Comparison of ENCODE assay signal across 9 cellular contexts in genomic region chr10:104925232-104925851, GRCh38.
DNase-seq lines count a peak whose midpoint lies in the region; ATAC-seq and TF ChIP-seq lines count a peak whose summit lies in the region.
"Had no signal": no experiment of that assay in that cellular context is flagged by ENCODE, and none has a peak within 500 bp of the region (broad histone marks: within the 10 kb centered on the region; RNA-seq: fewer than 3 reads in every experiment).

No MANE protein-coding gene starts in this region.

- DNase-seq in activated gamma-delta T cell treated with Interleukin-2 at 50 U/mL for 16 hours: peak; percentile 7
- DNase-seq in activated gamma-delta T cell (lab: John Stamatoyannopoulos, UW): no peak
- peak; percentile 8 for DNase-seq in SHP77 treated with DMSO at 0.1 percent for 48 hours (lab: John Stamatoyannopoulos, UW)
- DNase-seq in fibroblast of pulmonary artery (ENCODE audit: low read depth): peak; percentile 19
- DNase-seq in renal cortical epithelial cell (ENCODE audit: low read depth): peak; percentile 50
- no peak for DNase-seq in activated CD4-positive, CD25-positive, alpha-beta regulatory T cell treated with anti-CD3 and anti-CD28 coated beads, Interleukin-2, amount 50 U/mL, for 72 hours
- DNase-seq: activated naive CD8-positive, alpha-beta T cell treated with anti-CD3 and anti-CD28 coated beads, Interleukin-2, amount 10 ng/mL, durations not matched to agents 7 days and 5 days had no signal

- no peak overlapping the region for H3K4me3 ChIP-seq in fibroblast of pulmonary artery (replicated peaks; ENCODE audit: low read depth, low read length)

- ATAC-seq in HG03159 (IDR thresholded peaks at IDR 0.05; ENCODE audit: unreplicated experiment): peak; percentile 48
- no peak for ATAC-seq in GM19397 (IDR thresholded peaks at IDR 0.05; ENCODE audit: unreplicated experiment)

- TF ChIP-seq CTCF in fibroblast of pulmonary artery (IDR thresholded peaks at IDR 0.05; ENCODE audit: low read length, missing control alignments): peak; percentile 37

Comparison
In these comparisons a context has a peak if more than half of its experiments do, and no peak if none do; other contexts are left out.
1. DNase-seq: peak in activated gamma-delta T cell treated with Interleukin-2 at 50 U/mL for 16 hours (single experiment), SHP77 treated with DMSO at 0.1 percent for 48 hours (single experiment), fibroblast of pulmonary artery (single experiment) and renal cortical epithelial cell (single experiment); none in activated gamma-delta T cell (single experiment) and activated CD4-positive, CD25-positive, alpha-beta regulatory T cell treated with anti-CD3 and anti-CD28 coated beads, Interleukin-2, amount 50 U/mL, for 72 hours (single experiment).